1 cellular context compared by ENCODE assay signal in genomic region chr17:81584771-81585170, GRCh38. TPM values are rescaled to one million over a fixed set of nuclear protein-coding genes. Genes with fewer than 3 reads are reported as not detected.
"Had no signal": no experiment of that assay in that cellular context is flagged by ENCODE, and none has a peak within 500 bp of the region (broad histone marks: within the 10 kb centered on the region; RNA-seq: fewer than 3 reads in every experiment).

No MANE protein-coding gene starts in this region.

RNA-seq across cellular contexts. Expression of gene FSCN2, which starts 56.6 kb away (rescaled TPM):
- total RNA-seq: activated naive CD4-positive, alpha-beta T cell treated with anti-CD3 and anti-CD28 coated beads for 36 hours had no signal
